Comparison of ENCODE assay signal across 11 cellular contexts in the genomic region with DNA sequence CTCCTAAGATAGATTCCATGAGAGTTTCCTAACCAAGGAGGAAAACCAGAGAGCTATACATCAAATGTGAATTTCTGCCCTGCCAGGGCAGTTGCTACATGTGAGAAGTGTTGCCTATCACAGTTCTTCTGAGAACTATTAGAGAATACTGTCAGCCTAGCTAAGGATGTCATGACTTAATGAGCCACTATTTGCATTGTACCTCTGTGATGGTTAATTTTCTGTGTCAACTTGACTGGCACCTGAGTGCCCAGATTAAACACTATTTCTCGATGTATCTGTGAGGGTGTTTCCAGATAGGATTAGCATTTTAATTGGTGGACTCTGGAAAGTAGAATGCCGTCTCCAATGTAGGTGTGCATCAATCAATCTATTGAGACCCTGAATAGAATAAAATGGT. TPM values are rescaled to one million over a fixed set of nuclear protein-coding genes. Genes with fewer than 3 reads are reported as not detected.
"Had no signal": no experiment of that assay in that cellular context is flagged by ENCODE, and none has a peak within 500 bp of the region (broad histone marks: within the 10 kb centered on the region; RNA-seq: fewer than 3 reads in every experiment).

No MANE protein-coding gene starts in this region.

- H3K4me2 ChIP-seq: GM23338 had no signal

- DNase-seq: GM23248, GOT3, H7, H9, HCEC 1CT, HFFc6 had no signal

- H3K9ac ChIP-seq: GM23248 had no signal

- FAIRE-seq: H1, H54 had no signal

- H3K4me3 ChIP-seq: GM23248, GM23338, HAP-1 had no signal

- H3K27ac ChIP-seq: GM23248 had no signal

- H3K36me3 ChIP-seq: HAP-1 had no signal

- H2AFZ ChIP-seq: GM23248, GM23338 had no signal

- H3K4me1 ChIP-seq: HAP-1 had no signal

- H3K9me3 ChIP-seq: HAP-1 had no signal

RNA-seq across cellular contexts. Expression of a gene that starts 1.7 kb away (rescaled TPM):
- total RNA-seq: GM23248, GM23338, H1, H4, H7, H9, HFFc6 had no signal
- polyA plus RNA-seq: GM23248, GM23338, H1 had no signal

RNA-seq across cellular contexts. Expression of a gene that starts 10.6 kb away (rescaled TPM):
- total RNA-seq: GM23248, GM23338, H1, H4, H7, H9, HFFc6 had no signal
- polyA plus RNA-seq: GM23248, GM23338, H1 had no signal

RNA-seq across cellular contexts. Expression of a gene that starts 22.6 kb away (rescaled TPM):
- total RNA-seq: GM23248, GM23338, H1, H4, H7, H9, HFFc6 had no signal
- polyA plus RNA-seq: GM23248, GM23338, H1 had no signal
